ENCODE assay signal across 1 cellular context in genomic region chr14:63727736-63728728, GRCh38.
TF ChIP-seq lines count a peak whose summit lies in the region.

Gene SGPP1 (minus strand): TSS chr14:63728065. CDS start chr14:63727944, 121 bp downstream.

TF ChIP-seq in K562, 482 proteins besides CTCF, POLR2A, EP300 and RAD21 (continued from another document and continues in another):
- TF ChIP-seq ZBTB11 (CRISPR knock-in tag; IDR thresholded peaks at IDR 0.05) = peak in 1 of 3 experiments; percentile 84; a peak in 3 of 6 replicates
- peak; percentile 71; the same call in 1 of the 2 replicates for TF ChIP-seq CEBPG (CRISPR knock-in tag; IDR thresholded peaks at IDR 0.05)
- peak; percentile 38 to 84; a peak in 3 of 4 replicates for TF ChIP-seq CEBPG (tag; conservative IDR thresholded peaks at IDR 0.05 in 1 of 2, IDR thresholded peaks at IDR 0.05 in 1 of 2)
- TF ChIP-seq SLC30A9 (CRISPR knock-in tag; IDR thresholded peaks at IDR 0.05) = no peak
- TF ChIP-seq TBL1XR1 (IDR thresholded peaks at IDR 0.05; ENCODE audit: low read length in 2 of 2) = no peak
- TF ChIP-seq ETS2 (tag; IDR thresholded peaks at IDR 0.05; ENCODE audit: borderline replicate concordance, poor library complexity, severe bottlenecking) = no peak
- TF ChIP-seq TCFL5 (CRISPR knock-in tag; conservative IDR thresholded peaks at IDR 0.05) = no peak
- TF ChIP-seq KLF13 (tag; IDR thresholded peaks at IDR 0.05; ENCODE audit: borderline replicate concordance, low read depth) = no peak
- TF ChIP-seq RBBP5 (IDR thresholded peaks at IDR 0.05; ENCODE audit: borderline replicate concordance, insufficient read depth, low read length, poor library complexity, severe bottlenecking) = peak; percentile 32
- peak; percentile 34 for TF ChIP-seq CHD1 (IDR thresholded peaks at IDR 0.05; ENCODE audit: low read length)
- no peak for TF ChIP-seq ASH1L (IDR thresholded peaks at IDR 0.05; ENCODE audit: borderline replicate concordance, low read depth, partially characterized antibody)
- no peak for TF ChIP-seq TAF15 (IDR thresholded peaks at IDR 0.05; ENCODE audit: low read depth, low read length)
- no peak for TF ChIP-seq PRMT5 (CRISPR knock-in tag; IDR thresholded peaks at IDR 0.05)
- no peak for TF ChIP-seq HDGF (IDR thresholded peaks at IDR 0.05)
- TF ChIP-seq RNF219 (CRISPR knock-in tag; IDR thresholded peaks at IDR 0.05) = no peak
- peak; percentile 82 for TF ChIP-seq VEZF1 (CRISPR knock-in tag; IDR thresholded peaks at IDR 0.05)
- TF ChIP-seq NR4A1 (CRISPR knock-in tag; IDR thresholded peaks at IDR 0.05) = no peak
- TF ChIP-seq NR4A1 (tag; IDR thresholded peaks at IDR 0.05) = no peak
- TF ChIP-seq HMGN3 (IDR thresholded peaks at IDR 0.05; ENCODE audit: borderline replicate concordance, extremely low read depth, insufficient read length, low read depth, low read length) = no peak
- TF ChIP-seq IRF9 (tag; IDR thresholded peaks at IDR 0.05) = no peak
- TF ChIP-seq ATF1 (CRISPR knock-in tag; IDR thresholded peaks at IDR 0.05) = no peak
- TF ChIP-seq ATF1 (tag; IDR thresholded peaks at IDR 0.05) = no peak
- TF ChIP-seq ZFX (CRISPR knock-in tag; IDR thresholded peaks at IDR 0.05) = peak; percentile 68
- no peak for TF ChIP-seq MTA3 (IDR thresholded peaks at IDR 0.05; ENCODE audit: borderline replicate concordance)
- TF ChIP-seq CEBPB (tag; IDR thresholded peaks at IDR 0.05) = peak; percentile 86
- TF ChIP-seq TAL1 (IDR thresholded peaks at IDR 0.05) = no peak
- peak; percentile 56 for TF ChIP-seq SUPT5H (IDR thresholded peaks at IDR 0.05)
- TF ChIP-seq XRCC5 (IDR thresholded peaks at IDR 0.05; ENCODE audit: low read depth, low read length) = no peak
- TF ChIP-seq RCOR1 (IDR thresholded peaks at IDR 0.05; ENCODE audit: borderline replicate concordance in 1 of 2, low read depth in 2 of 2, low read length in 2 of 2) = no peak
- TF ChIP-seq U2AF2 (optimal IDR thresholded peaks at IDR 0.05; ENCODE audit: low read depth, low read length) = no peak
- no peak for TF ChIP-seq ZNF124 (CRISPR knock-in tag; IDR thresholded peaks at IDR 0.05)
- TF ChIP-seq NR2C2 (CRISPR knock-in tag; IDR thresholded peaks at IDR 0.05) = no peak
- TF ChIP-seq NR2C2 (tag; IDR thresholded peaks at IDR 0.05) = no peak
- TF ChIP-seq MXD1 (CRISPR knock-in tag; IDR thresholded peaks at IDR 0.05; ENCODE audit: borderline replicate concordance, poor library complexity, severe bottlenecking) = no peak
- TF ChIP-seq NCOA1 (IDR thresholded peaks at IDR 0.05; ENCODE audit: low read depth) = no peak
- TF ChIP-seq CUX1 (CRISPR knock-in tag; IDR thresholded peaks at IDR 0.05) = no peak
- peak in 1 of 2 experiments; percentile 42; a peak in 1 of 4 replicates for TF ChIP-seq UBTF (IDR thresholded peaks at IDR 0.05; ENCODE audit: borderline replicate concordance in 1 of 2, low read depth in 2 of 2, low read length in 2 of 2)
- TF ChIP-seq ZBED1 (IDR thresholded peaks at IDR 0.05) = no peak
- no peak for TF ChIP-seq CBFA2T3 (IDR thresholded peaks at IDR 0.05)
- TF ChIP-seq CXXC5 (CRISPR knock-in tag; IDR thresholded peaks at IDR 0.05) = peak; percentile 41; the same call in 1 of the 2 replicates
- TF ChIP-seq NUFIP1 (IDR thresholded peaks at IDR 0.05; ENCODE audit: partially characterized antibody) = no peak
- peak; percentile 26 to 57; a peak in 1 of 4 replicates for TF ChIP-seq MAZ (CRISPR knock-in tag; conservative IDR thresholded peaks at IDR 0.05 in 1 of 2, IDR thresholded peaks at IDR 0.05 in 1 of 2)
- TF ChIP-seq ZNF324 (CRISPR knock-in tag; IDR thresholded peaks at IDR 0.05) = no peak
- TF ChIP-seq MTA1 (IDR thresholded peaks at IDR 0.05; ENCODE audit: borderline replicate concordance) = no peak
- no peak for TF ChIP-seq ZNF253 (CRISPR knock-in tag; conservative IDR thresholded peaks at IDR 0.05)
- no peak for TF ChIP-seq IRF2 (CRISPR knock-in tag; IDR thresholded peaks at IDR 0.05)
- TF ChIP-seq AFF1 (IDR thresholded peaks at IDR 0.05; ENCODE audit: low read depth in 1 of 2, partially characterized antibody in 2 of 2) = no peak
